ENCODE assay signal across 7 cellular contexts in the genomic region with DNA sequence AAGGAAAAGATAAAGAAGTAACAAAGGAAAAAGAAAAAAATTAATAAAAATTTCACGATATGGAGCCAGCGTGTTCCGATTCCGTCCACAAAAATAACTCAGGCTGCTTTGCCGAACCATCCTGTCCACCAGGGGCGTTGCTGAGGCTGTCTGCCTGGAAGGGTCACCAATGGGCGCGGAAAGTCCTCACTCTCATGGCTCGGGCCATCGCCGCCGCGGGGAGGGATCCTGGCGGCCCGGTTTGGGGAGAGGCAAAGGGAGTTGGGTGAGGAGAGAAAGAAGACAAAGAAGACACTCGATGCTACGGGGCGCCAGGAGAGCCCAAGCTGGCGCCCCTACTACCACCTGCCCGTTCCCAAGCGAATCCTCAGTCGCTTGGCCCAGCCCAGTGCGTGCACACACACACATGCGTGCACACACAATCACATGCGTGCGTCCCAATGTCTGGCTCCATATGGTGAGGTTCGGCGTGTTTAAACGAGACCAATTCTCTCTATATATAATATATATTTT. TPM values are rescaled to one million over a fixed set of nuclear protein-coding genes. Genes with fewer than 3 reads are reported as not detected.
DNase-seq lines count a peak whose midpoint lies in the region; ATAC-seq and TF ChIP-seq lines count a peak whose summit lies in the region.

No MANE protein-coding gene starts in this region.

- CTCF ChIA-PET in CD8-positive, alpha-beta memory T cell (lab: Charles Lee) = interaction anchor here (1.0 to 26.7 kb wide), 4 partner anchors 9 to 345 kb away, joined by 3 to 441 read pairs (median 8); a partner anchor contains a TSS

- no peaks in the 10 kb centered on the region for H3K9me3 Mint-ChIP-seq in CD8-positive, alpha-beta memory T cell
- no peaks in the 10 kb centered on the region for H3K9me3 Mint-ChIP-seq in nephron

- no peak overlapping the region for H3K9ac ChIP-seq in HUES48 (ENCODE audit: low read depth, low read length)

- DNase-seq in CD8-positive, alpha-beta memory T cell = peak in 2 of 5 donors; percentile 39 to 47
- DNase-seq in cerebellum (ENCODE audit: low spot score) (peak; percentile 53), DMS153 (lab: John Stamatoyannopoulos, UW) (no peak)

- peaks cover 49% of the 10 kb centered on the region for H3K36me3 ChIP-seq in CD8-positive, alpha-beta memory T cell (ENCODE audit: insufficient read depth, low read length)
- H3K36me3 ChIP-seq in HUES48 (ENCODE audit: control insufficient read depth, insufficient read depth, low read length) = peaks cover 65% of the 10 kb centered on the region

- no peaks in the 10 kb centered on the region for H3K27me3 ChIP-seq in CD8-positive, alpha-beta memory T cell (ENCODE audit: insufficient read depth, low read length, poor library complexity, severe bottlenecking)
- no peaks in the 10 kb centered on the region for H3K27me3 ChIP-seq in HUES48 (ENCODE audit: control insufficient read depth, insufficient read depth, low read length)

- peak; percentile 25 to 34 (median 30) for TF ChIP-seq CTCF in nephron (IDR thresholded peaks at IDR 0.05; ENCODE audit: unreplicated experiment in 3 of 3)

- H3K4me3 Mint-ChIP-seq in CD8-positive, alpha-beta memory T cell = peak overlapping the region; percentile 74 to 84 (median 79)
- H3K4me3 Mint-ChIP-seq in nephron = no peak overlapping the region

- POLR2A ChIA-PET in CD8-positive, alpha-beta memory T cell (lab: Charles Lee) = interaction anchor here (0.8 to 15.8 kb wide), 4 partner anchors 12 to 75 kb away, joined by 3 to 220 read pairs (median 24); a partner anchor contains a TSS

- H3K4me1 ChIP-seq in CD8-positive, alpha-beta memory T cell (ENCODE audit: insufficient read depth, low read length) = peaks cover 92% of the 10 kb centered on the region
- H3K4me1 ChIP-seq in HUES48 (ENCODE audit: control insufficient read depth, insufficient read depth, low read length) = peaks cover 48% of the 10 kb centered on the region

- ATAC-seq in HG03520 (IDR thresholded peaks at IDR 0.05; ENCODE audit: unreplicated experiment) = no peak
- no peak for ATAC-seq in HG03432 (IDR thresholded peaks at IDR 0.05; ENCODE audit: unreplicated experiment)

- H3K4me1 Mint-ChIP-seq in CD8-positive, alpha-beta memory T cell = peaks cover 82 to 92% (median 89%) of the 10 kb centered on the region in 3 donors
- peaks cover 57% of the 10 kb centered on the region for H3K4me1 Mint-ChIP-seq in nephron

- H3K9me3 ChIP-seq in CD8-positive, alpha-beta memory T cell (ENCODE audit: low read length) = no peaks in the 10 kb centered on the region
- H3K9me3 ChIP-seq in HUES48 (ENCODE audit: control insufficient read depth, insufficient read depth, low read length) = no peaks in the 10 kb centered on the region

- H3K4me3 ChIP-seq in CD8-positive, alpha-beta memory T cell (ENCODE audit: low read length) = peak overlapping the region; percentile 47
- no peak overlapping the region for H3K4me3 ChIP-seq in HUES48 (ENCODE audit: low read depth, low read length)

- H3K27me3 Mint-ChIP-seq in CD8-positive, alpha-beta memory T cell = peaks cover 0 to 6% of the 10 kb centered on the region in 2 donors
- no peaks in the 10 kb centered on the region for H3K27me3 Mint-ChIP-seq in nephron (ENCODE audit: low read depth)

- H3K36me3 Mint-ChIP-seq in CD8-positive, alpha-beta memory T cell = peaks cover 23 to 83% (median 41%) of the 10 kb centered on the region in 3 donors
- H3K36me3 Mint-ChIP-seq in nephron (ENCODE audit: low read depth) = peaks cover 69% of the 10 kb centered on the region

- H3K27ac ChIP-seq in CD8-positive, alpha-beta memory T cell (ENCODE audit: low read depth, low read length) = no peak overlapping the region
- H3K27ac ChIP-seq in HUES48 (ENCODE audit: low read depth, low read length) = peak overlapping the region; percentile 48

- H3K27ac Mint-ChIP-seq in CD8-positive, alpha-beta memory T cell = peak overlapping the region; percentile 71 to 94 (median 84)
- peak overlapping the region in 2 of 3 experiments; percentile 83 to 86 for H3K27ac Mint-ChIP-seq in nephron

RNA-seq across cellular contexts. Expression of a gene that starts 5.6 kb away (rescaled TPM):
- total RNA-seq in CD8-positive, alpha-beta memory T cell = 1 to 10 TPM; 2.2 TPM
- 0.15 TPM for polyA plus RNA-seq in CD8-positive, alpha-beta memory T cell
- total RNA-seq in cerebellum = 1.1 TPM

RNA-seq across cellular contexts. Expression of a gene that starts 13.0 kb away (rescaled TPM):
- 100 to 1,000 TPM; 403 to 423 TPM for total RNA-seq in CD8-positive, alpha-beta memory T cell
- 176 TPM for polyA plus RNA-seq in CD8-positive, alpha-beta memory T cell
- total RNA-seq in cerebellum = 108 TPM

RNA-seq across cellular contexts. Expression of a gene that starts 21.4 kb away (rescaled TPM):
- 10 to 100 TPM; 30.2 to 33.5 TPM for total RNA-seq in CD8-positive, alpha-beta memory T cell
- 145 TPM for polyA plus RNA-seq in CD8-positive, alpha-beta memory T cell
- total RNA-seq in cerebellum = 17.5 TPM

RNA-seq across cellular contexts. Expression of a gene that starts 37.7 kb away (rescaled TPM):
- total RNA-seq in CD8-positive, alpha-beta memory T cell = 10 to 100 TPM; 54.8 to 55.3 TPM
- 39.0 TPM for polyA plus RNA-seq in CD8-positive, alpha-beta memory T cell
- total RNA-seq in cerebellum = 10.1 TPM

RNA-seq across cellular contexts. Expression of a gene that starts 42.4 kb away (rescaled TPM):
- total RNA-seq in CD8-positive, alpha-beta memory T cell = under 1 TPM; 0.55 to 0.75 TPM
- polyA plus RNA-seq in CD8-positive, alpha-beta memory T cell = not detected
- 134 TPM for total RNA-seq in cerebellum

Comparison
In these comparisons a context has a peak if more than half of its experiments do, and no peak if none do; other contexts are left out.
1. H3K4me3 Mint-ChIP-seq: peak in CD8-positive, alpha-beta memory T cell (7 of 7); none in nephron (0 of 3).